8 cellular contexts compared by ENCODE assay signal in the genomic region with DNA sequence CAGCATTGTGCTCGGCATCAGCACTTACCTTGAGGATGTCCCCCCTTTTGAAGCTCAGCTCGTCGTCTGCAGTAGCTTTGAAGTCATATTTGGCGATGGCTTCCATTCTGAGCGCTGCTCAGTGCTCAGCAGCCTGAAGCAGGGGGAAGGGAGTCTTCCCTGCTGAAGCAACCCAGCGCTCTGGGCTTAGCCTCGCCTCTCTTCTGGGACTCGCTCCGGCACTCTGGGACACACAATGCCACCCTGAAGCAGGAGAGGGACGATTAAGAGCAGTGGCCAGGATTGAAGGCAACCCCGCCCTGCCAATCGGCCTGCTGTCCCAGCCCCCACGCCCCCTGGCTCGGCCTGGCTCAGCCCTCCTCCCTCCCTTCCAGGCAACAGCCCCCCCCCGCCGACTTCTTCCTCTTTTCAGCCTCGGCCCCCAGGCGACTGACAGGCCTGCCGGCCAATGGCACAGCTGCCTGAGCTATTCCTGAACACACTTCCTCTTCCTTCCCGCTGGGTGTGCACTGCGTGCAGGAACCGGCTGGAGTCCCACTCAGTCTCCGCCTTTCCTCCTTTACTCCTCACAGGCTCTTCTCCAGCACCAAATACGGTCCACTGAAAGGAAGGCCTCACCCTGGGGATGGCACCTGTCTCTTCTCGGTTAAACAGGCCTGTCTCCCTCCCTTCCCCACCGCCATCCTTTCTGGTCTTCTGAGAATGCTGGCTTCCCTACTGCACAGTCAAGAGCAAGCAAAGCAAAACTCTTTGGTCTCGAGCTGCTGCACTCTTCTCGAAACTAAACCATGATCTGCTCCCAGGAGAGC. TPM values are rescaled to one million over a fixed set of nuclear protein-coding genes. Genes with fewer than 3 reads are reported as not detected.
DNase-seq lines count a peak whose midpoint lies in the region; ATAC-seq and TF ChIP-seq lines count a peak whose summit lies in the region.

No MANE protein-coding gene starts in this region.

- peak overlapping the region; percentile 92 for H3K4me3 Mint-ChIP-seq in activated naive CD8-positive, alpha-beta T cell treated with anti-CD3 and anti-CD28 coated beads for 36 hours
- H3K4me3 Mint-ChIP-seq in osteocyte (ENCODE audit: unreplicated experiment): peak overlapping the region; percentile 94

- no peaks in the 10 kb centered on the region for H3K9me3 Mint-ChIP-seq in activated naive CD8-positive, alpha-beta T cell treated with anti-CD3 and anti-CD28 coated beads for 36 hours
- H3K9me3 Mint-ChIP-seq in osteocyte (ENCODE audit: unreplicated experiment): no peaks in the 10 kb centered on the region

- H3K36me3 ChIP-seq in ES-I3 (ENCODE audit: insufficient read depth, low read length): no peaks in the 10 kb centered on the region
- H3K36me3 ChIP-seq in thoracic aorta: no peaks in the 10 kb centered on the region

- H3K27ac Mint-ChIP-seq in activated naive CD8-positive, alpha-beta T cell treated with anti-CD3 and anti-CD28 coated beads for 36 hours: peak overlapping the region; percentile 72
- H3K27ac Mint-ChIP-seq in osteocyte (ENCODE audit: unreplicated experiment): peak overlapping the region; percentile 86

- DNase-seq in HFF-Myc (ENCODE audit: extremely low read depth, low read depth) (peak; percentile 93), NCI-H1092 treated with DMSO at 0.1 percent for 48 hours (lab: John Stamatoyannopoulos, UW) (peak; percentile 98), SKM-1 (lab: John Stamatoyannopoulos, UW; ENCODE audit: unreplicated experiment) (peak; percentile 92), Right ventricle myocardium inferior (ENCODE audit: missing footprints) (peak; percentile 99), osteocyte (ENCODE audit: extremely low spot score, unreplicated experiment) (peak; percentile 99), thoracic aorta (ENCODE audit: low spot score) (peak; percentile 96)
- DNase-seq in activated naive CD8-positive, alpha-beta T cell treated with anti-CD3 and anti-CD28 coated beads for 36 hours: peak; percentile 84

- H3K4me3 ChIP-seq in HFF-Myc (replicated peaks; ENCODE audit: low read depth, low read length) (peak overlapping the region; percentile 63), thoracic aorta (peak overlapping the region; percentile 74)

- no peaks in the 10 kb centered on the region for H3K9me3 ChIP-seq in ES-I3 (ENCODE audit: control insufficient read depth, insufficient read depth, low read length)
- H3K9me3 ChIP-seq in thoracic aorta: no peaks in the 10 kb centered on the region

- no peaks in the 10 kb centered on the region for H3K27me3 Mint-ChIP-seq in activated naive CD8-positive, alpha-beta T cell treated with anti-CD3 and anti-CD28 coated beads for 36 hours
- no peaks in the 10 kb centered on the region for H3K27me3 Mint-ChIP-seq in osteocyte (ENCODE audit: unreplicated experiment)

- no peaks in the 10 kb centered on the region for H3K27me3 ChIP-seq in thoracic aorta (replicated peaks; ENCODE audit: insufficient read depth)

- H3K4me1 ChIP-seq in ES-I3 (ENCODE audit: insufficient read depth, low read length) (peaks cover 18% of the 10 kb centered on the region), thoracic aorta (ENCODE audit: control insufficient read depth in 1 of 2, low read depth in 2 of 2) (peaks cover 38 to 56% of the 10 kb centered on the region in 2 donors)

- peak overlapping the region; percentile 69 to 73 for H3K27ac ChIP-seq in thoracic aorta

- peaks cover 24% of the 10 kb centered on the region for H3K36me3 Mint-ChIP-seq in activated naive CD8-positive, alpha-beta T cell treated with anti-CD3 and anti-CD28 coated beads for 36 hours
- H3K36me3 Mint-ChIP-seq in osteocyte (ENCODE audit: unreplicated experiment): peaks cover 4% of the 10 kb centered on the region

- peaks cover 69% of the 10 kb centered on the region for H3K4me1 Mint-ChIP-seq in activated naive CD8-positive, alpha-beta T cell treated with anti-CD3 and anti-CD28 coated beads for 36 hours
- H3K4me1 Mint-ChIP-seq in osteocyte (ENCODE audit: unreplicated experiment): peaks cover 54% of the 10 kb centered on the region

- peak; percentile 99 for ATAC-seq in Right ventricle myocardium inferior
- peak; percentile 95 for ATAC-seq in thoracic aorta (ENCODE audit: insufficient number of reproducible peaks, low FRiP score, low read depth)

- TF ChIP-seq CTCF in HFF-Myc (IDR thresholded peaks at IDR 0.05; ENCODE audit: low read depth, low read length, missing control alignments) (no peak), osteocyte (IDR thresholded peaks at IDR 0.05) (no peak), thoracic aorta (IDR thresholded peaks at IDR 0.05) (peak; percentile 46)

- intact Hi-C loops in Right ventricle myocardium inferior (cut with DNase I): no loop called here

- peak overlapping the region; percentile 93 for H3K9ac ChIP-seq in ES-I3 (ENCODE audit: low read depth, low read length)

RNA-seq across cellular contexts. Expression of a gene that starts 11.8 kb away (rescaled TPM):
- 100 to 1,000 TPM; 161 to 165 TPM for total RNA-seq in activated naive CD8-positive, alpha-beta T cell treated with anti-CD3 and anti-CD28 coated beads for 36 hours
- 59.0 TPM for total RNA-seq in Right ventricle myocardium inferior
- 59.1 and 61.8 TPM in 2 replicates for total RNA-seq in osteocyte
- total RNA-seq in thoracic aorta: 100 to 1,000 TPM; 120 to 144 TPM

Comparison
In these comparisons a context has a peak if more than half of its experiments do, and no peak if none do; other contexts are left out.
1. Peak in every context shown above with its lines: DNase-seq, ATAC-seq, H3K4me3 ChIP-seq and H3K27ac ChIP-seq.